ENCODE assay signal across 8 cellular contexts in the genomic region with DNA sequence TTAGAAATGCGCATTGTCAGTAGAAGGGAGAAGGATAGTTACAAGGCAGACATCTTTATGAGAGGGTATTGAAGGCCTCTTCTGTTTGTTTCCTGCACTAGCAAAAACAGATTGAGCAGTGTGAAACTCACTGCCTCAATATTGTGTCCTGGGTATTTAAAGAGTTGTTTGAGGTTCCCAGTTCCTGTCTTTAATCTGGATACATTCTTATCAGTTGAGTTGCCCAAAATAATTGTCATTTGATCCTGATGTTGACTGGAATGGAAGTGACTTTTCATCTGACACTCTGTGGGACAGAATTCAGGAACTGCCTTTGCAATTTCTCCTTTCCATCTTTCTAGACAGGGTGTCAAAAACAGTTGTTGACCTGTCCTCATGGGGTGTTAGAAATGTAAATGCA. TPM values are rescaled to one million over a fixed set of nuclear protein-coding genes. Genes with fewer than 3 reads are reported as not detected.
A peak's percentile ranks its signal among the peaks of the same experiment; 100 is the strongest.
DNase-seq lines count a peak whose midpoint lies in the region; ATAC-seq, FAIRE-seq and TF ChIP-seq lines count a peak whose summit lies in the region.

No MANE protein-coding gene starts in this region.

- no peak for FAIRE-seq in GM12891 (lab: Jason Lieb, UNC)

- in situ Hi-C loops in mammary epithelial cell (cut with MboI; ENCODE audit: low sequenced_read_pairs in 2 of 2): no loop called here

- H3K36me3 Mint-ChIP-seq in naive thymus-derived CD8-positive, alpha-beta T cell: peaks cover 0 to 10% (median 0%) of the 10 kb centered on the region in 3 donors

- H3K36me3 ChIP-seq in A673 (ENCODE audit: insufficient read depth, low read length, poor library complexity, severe bottlenecking) (peaks cover 4% of the 10 kb centered on the region), HUES6 (ENCODE audit: control insufficient read depth, insufficient read depth, low read length) (peaks cover 20% of the 10 kb centered on the region), mammary epithelial cell (ENCODE audit: insufficient read depth, low read length) (no peaks in the 10 kb centered on the region)

- no TSS peak for BruUV-seq in A673 (replicated peaks; lab: Mats Ljungman, UMichigan)
- no TSS peak for BruUV-seq in mammary epithelial cell (replicated peaks; lab: Mats Ljungman, UMichigan)

- no peaks in the 10 kb centered on the region for H4K20me1 ChIP-seq in mammary epithelial cell (ENCODE audit: insufficient read depth, low read length)

- H3K9ac ChIP-seq in HUES6 (ENCODE audit: low read length): no peak overlapping the region
- H3K9ac ChIP-seq in mammary epithelial cell (ENCODE audit: insufficient read depth, low read length): no peak overlapping the region

- CTCF ChIA-PET in A673 (lab: Charles Lee) (no interaction called here), mammary epithelial cell (lab: Charles Lee; ENCODE audit: low non-redundant PET) (no interaction called here), RWPE1 (lab: Yijun Ruan, JAX) (interaction anchor here (0.6 to 1.1 kb wide), 6 partner anchors 29 to 186 kb away, joined by 3 to 4 read pairs (median 3); no protein-coding TSS in a partner anchor)

- 100% methylated on average over 1 of the region's 1 CpG for WGBS in mammary epithelial cell (ENCODE audit: low coverage, missing lambda C conversion rate)

- peak overlapping the region; percentile 59 for H3K4me3 ChIP-seq in A673 (ENCODE audit: low read depth, low read length, poor library complexity, severe bottlenecking)
- peak overlapping the region; percentile 82; the same call in 1 of the 2 replicates for H3K4me3 ChIP-seq in HUES6 (ENCODE audit: low read depth, low read length)
- peak overlapping the region in 2 of 3 experiments; percentile 20 to 73 for H3K4me3 ChIP-seq in mammary epithelial cell (replicated peaks in 1 of 3; ENCODE audit: insufficient read depth in 1 of 3, low read depth in 2 of 3, low read length in 3 of 3)

- peak overlapping the region in 8 of 10 donors; percentile 84 to 94 (median 91) for H3K4me3 Mint-ChIP-seq in naive thymus-derived CD8-positive, alpha-beta T cell

- peaks cover 14% of the 10 kb centered on the region for H3K79me2 ChIP-seq in mammary epithelial cell (ENCODE audit: insufficient read depth, low read length)

- intact Hi-C loops in A673 (cut with micrococcal nuclease; ENCODE audit: unreplicated experiment): no loop called here
- intact Hi-C loops in mammary epithelial cell (cut with micrococcal nuclease): no loop called here

- H3K4me2 ChIP-seq in mammary epithelial cell (ENCODE audit: insufficient read depth, low read depth, low read length): peak overlapping the region; percentile 78

- POLR2A ChIA-PET in A673 (lab: Charles Lee; ENCODE audit: low non-redundant PET) (interaction anchor here (0.6 kb wide), 1 partner anchor 1547 kb away, joined by 10 read pairs; no protein-coding TSS in a partner anchor), RWPE1 (lab: Yijun Ruan, JAX; ENCODE audit: low non-redundant PET) (no interaction called here)
- POLR2A ChIA-PET in naive thymus-derived CD8-positive, alpha-beta T cell (lab: Charles Lee): interaction anchor here (1.1 kb wide), 1 partner anchor 123 kb away, joined by 3 read pairs; no protein-coding TSS in a partner anchor

- TF ChIP-seq POLR2A in GM12891 (IDR thresholded peaks at IDR 0.05; ENCODE audit: low read depth, low read length): no peak

- no peaks in the 10 kb centered on the region for H3K27me3 Mint-ChIP-seq in naive thymus-derived CD8-positive, alpha-beta T cell

- H3K27me3 ChIP-seq in A673 (replicated peaks; ENCODE audit: insufficient read depth, low read depth, low read length, poor library complexity): no peaks in the 10 kb centered on the region
- no peaks in the 10 kb centered on the region for H3K27me3 ChIP-seq in HUES6 (ENCODE audit: control insufficient read depth, insufficient read depth, low read length)
- no peaks in the 10 kb centered on the region for H3K27me3 ChIP-seq in mammary epithelial cell (ENCODE audit: insufficient read depth, low read length)

- H3K27ac ChIP-seq in A673 (ENCODE audit: low read depth, low read length, poor library complexity, severe bottlenecking): peak overlapping the region; percentile 30
- no peak overlapping the region for H3K27ac ChIP-seq in HUES6 (ENCODE audit: low read depth, low read length)
- no peak overlapping the region for H3K27ac ChIP-seq in mammary epithelial cell (ENCODE audit: insufficient read depth, low read depth, low read length)
- no peak overlapping the region for H3K27ac ChIP-seq in RWPE1

- H3K4me1 Mint-ChIP-seq in naive thymus-derived CD8-positive, alpha-beta T cell: peaks cover 28 to 51% (median 46%) of the 10 kb centered on the region in 4 donors

- no peak for TF ChIP-seq CTCF in A673 (conservative IDR thresholded peaks at IDR 0.05; ENCODE audit: low read depth, low read length)
- no peak for TF ChIP-seq CTCF in mammary epithelial cell (conservative IDR thresholded peaks at IDR 0.05 in 1 of 2, IDR thresholded peaks at IDR 0.05 in 1 of 2; ENCODE audit: extremely low read depth in 1 of 2, insufficient read depth in 1 of 2, low read depth in 1 of 2, low read length in 2 of 2)
- no peak for TF ChIP-seq CTCF in RWPE1 (conservative IDR thresholded peaks at IDR 0.05; ENCODE audit: low read depth)

- no peak overlapping the region for H2AFZ ChIP-seq in mammary epithelial cell (ENCODE audit: low read depth, low read length)

- H3K27ac Mint-ChIP-seq in naive thymus-derived CD8-positive, alpha-beta T cell: peak overlapping the region in 4 of 10 donors; percentile 32 to 85 (median 78)

- H3K9me3 ChIP-seq in A673 (ENCODE audit: low read depth, low read length, poor library complexity, severe bottlenecking) (no peaks in the 10 kb centered on the region), HUES6 (ENCODE audit: control insufficient read depth, insufficient read depth, low read depth, low read length) (no peaks in the 10 kb centered on the region), mammary epithelial cell (replicated peaks; ENCODE audit: insufficient read depth, low read length) (no peaks in the 10 kb centered on the region)

- ATAC-seq in naive thymus-derived CD8-positive, alpha-beta T cell: no peak

- H3K9me3 Mint-ChIP-seq in naive thymus-derived CD8-positive, alpha-beta T cell: peaks cover 0 to 2% (median 0%) of the 10 kb centered on the region in 9 donors

- dilution Hi-C loops in mammary epithelial cell (cut with HindIII; ENCODE audit: low sequenced_read_pairs): no loop called here

- H3K4me1 ChIP-seq in A673 (ENCODE audit: insufficient read depth, low read length, poor library complexity, severe bottlenecking): peaks cover 17% of the 10 kb centered on the region
- H3K4me1 ChIP-seq in HUES6 (ENCODE audit: control insufficient read depth, insufficient read depth, low read length): peaks cover 18% of the 10 kb centered on the region
- H3K4me1 ChIP-seq in mammary epithelial cell (ENCODE audit: insufficient read depth, low read length): peaks cover 41% of the 10 kb centered on the region

- no peak for DNase-seq in A673 (ENCODE audit: low spot score)
- DNase-seq in mammary epithelial cell: no peak
- DNase-seq in naive thymus-derived CD8-positive, alpha-beta T cell: no peak
- no peak for DNase-seq in MV-4-11 (lab: John Stamatoyannopoulos, UW)
- DNase-seq in GM12891 (ENCODE audit: insufficient read length, low spot score): no peak
- DNase-seq in RWPE1 (ENCODE audit: low spot score): no peak
- DNase-seq in hippocampal formation (lab: John Stamatoyannopoulos, UW): no peak

TF ChIP-seq in GM12891, 5 proteins besides CTCF, POLR2A, EP300 and RAD21:
- TF ChIP-seq PAX5 (IDR thresholded peaks at IDR 0.05; ENCODE audit: insufficient read depth, low read length, severe bottlenecking) (no peak), TAF1 (IDR thresholded peaks at IDR 0.05; ENCODE audit: low read depth, low read length) (no peak), POLR2AphosphoS5 (IDR thresholded peaks at IDR 0.05; ENCODE audit: low read depth, low read length) (no peak), POU2F2 (IDR thresholded peaks at IDR 0.05; ENCODE audit: low read depth, low read length) (no peak), SPI1 (IDR thresholded peaks at IDR 0.05; ENCODE audit: low read depth, low read length) (no peak)

RNA-seq across cellular contexts. Expression of a gene that starts 1.7 kb away (rescaled TPM):
- total RNA-seq in A673 (2021) (50.3 and 54.6 TPM in 2 replicates), mammary epithelial cell (100 to 1,000 TPM in 1 of 2 donors, 10 to 100 TPM in 1; 57.0 to 102 TPM)
- polyA plus RNA-seq in mammary epithelial cell: 31.5 TPM
- 149 TPM for polyA minus RNA-seq in mammary epithelial cell
- 10 to 100 TPM; 18.3 to 19.1 TPM for total RNA-seq in naive thymus-derived CD8-positive, alpha-beta T cell
- 10 to 100 TPM in 2 of 3 donors, 1 to 10 TPM in 1; 4.1 to 12.6 (median 10.3) TPM for polyA plus RNA-seq in naive thymus-derived CD8-positive, alpha-beta T cell
- polyA plus RNA-seq in GM12891 (2012; ENCODE audit: low read depth, missing spikeins): 27.1 TPM

RNA-seq across cellular contexts. Expression of a gene that starts 37.3 kb away (rescaled TPM):
- total RNA-seq in A673 (2021) (16.6 and 19.9 TPM in 2 replicates), mammary epithelial cell (100 to 1,000 TPM; 354 to 592 TPM)
- 249 TPM for polyA plus RNA-seq in mammary epithelial cell
- polyA minus RNA-seq in mammary epithelial cell: 304 TPM
- total RNA-seq in naive thymus-derived CD8-positive, alpha-beta T cell: not detected
- under 1 TPM in 1 of 3 donors, not detected in 2; 0.03 TPM for polyA plus RNA-seq in naive thymus-derived CD8-positive, alpha-beta T cell
- polyA plus RNA-seq in GM12891 (2012; ENCODE audit: low read depth, missing spikeins): 2.0 TPM

Comparison
In these comparisons a context has a peak if more than half of its experiments do, and no peak if none do; other contexts are left out.
1. RNA of a gene that starts 37.3 kb away (total RNA-seq): 354 to 592 TPM in mammary epithelial cell and 16.6 to 19.9 TPM in A673; not detected in naive thymus-derived CD8-positive, alpha-beta T cell; every median in the first group is over 10 times any median in the second.
2. Peak in every context shown above with its lines, with median percentiles within 50 percentile points of each other: H3K4me3 ChIP-seq.